In genomic region chr13:111458001-111458531, GRCh38 we compare ENCODE assay signal across 6 cellular contexts.
"Had no signal": no experiment of that assay in that cellular context is flagged by ENCODE, and none has a peak within 500 bp of the region (broad histone marks: within the 10 kb centered on the region; RNA-seq: fewer than 3 reads in every experiment).

No MANE protein-coding gene starts in this region.

- H3K27ac ChIP-seq: HL-60 had no signal

- DNase-seq: H9, HCEC 1CT, KBM-7 had no signal

- ATAC-seq: GM23338, HepG2 had no signal

- H3K4me2 ChIP-seq: GM23338 had no signal

- H3K4me3 ChIP-seq: GM23338 had no signal
